In the genomic region with DNA sequence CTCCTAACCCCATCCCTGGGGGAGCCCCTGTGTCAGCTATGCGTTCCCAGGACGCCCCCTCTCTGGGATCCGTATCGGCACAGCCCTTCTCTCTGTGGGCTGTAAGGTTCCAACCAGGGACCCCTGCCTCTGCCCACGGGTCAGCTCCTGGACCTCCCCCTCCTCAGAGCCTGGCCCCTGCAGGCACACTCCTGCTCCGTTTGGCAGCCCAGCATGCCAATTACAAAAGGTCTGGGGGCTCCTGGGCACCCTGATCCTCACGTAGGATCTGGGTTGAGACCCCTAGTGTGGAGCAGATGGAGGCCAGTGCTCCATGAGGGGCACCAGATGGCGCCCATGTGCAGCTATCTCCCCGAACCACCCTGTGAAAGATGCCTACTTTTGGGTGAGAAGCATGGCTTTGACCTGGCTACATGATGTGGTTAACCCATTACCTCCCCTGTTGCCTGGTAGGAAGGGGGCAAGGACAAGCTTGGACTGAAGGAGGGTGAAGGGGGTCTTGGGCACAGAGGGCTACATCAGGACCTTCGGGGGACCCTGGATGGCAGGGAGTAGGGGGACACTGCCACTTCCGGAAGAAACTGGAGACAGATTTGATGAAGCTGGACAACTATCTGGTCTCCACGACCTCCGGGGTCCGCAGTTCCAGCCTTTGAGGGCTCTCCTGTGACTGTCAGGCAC, we compare ENCODE assay signal across 8 cellular contexts. TPM values are rescaled to one million over a fixed set of nuclear protein-coding genes. Genes with fewer than 3 reads are reported as not detected.
DNase-seq lines count a peak whose midpoint lies in the region; ATAC-seq and TF ChIP-seq lines count a peak whose summit lies in the region.

No MANE protein-coding gene starts in this region.

- TF ChIP-seq CTCF in DND-41 (IDR thresholded peaks at IDR 0.05; ENCODE audit: borderline replicate concordance, extremely low read depth, low read length, poor library complexity, severe bottlenecking) = peak; percentile 66
- TF ChIP-seq CTCF in tibial artery (IDR thresholded peaks at IDR 0.05) = no peak
- TF ChIP-seq CTCF in GM10248 (IDR thresholded peaks at IDR 0.05; ENCODE audit: control extremely low read depth, extremely low read depth, low read depth, missing control alignments) = no peak

- no peaks in the 10 kb centered on the region for H3K9me3 Mint-ChIP-seq in IgD-negative memory B cell
- no peaks in the 10 kb centered on the region for H3K9me3 Mint-ChIP-seq in activated CD8-positive, alpha-beta memory T cell treated with anti-CD3 and anti-CD28 coated beads, Interleukin-2, amount 10 ng/mL, durations not matched to agents 7 days and 5 days (ENCODE audit: low read depth)

- H3K4me3 ChIP-seq in DND-41 (ENCODE audit: low read depth in 1 of 2, low read length in 2 of 2) (no peak overlapping the region), right cardiac atrium (ENCODE audit: low read length) (no peak overlapping the region), tibial artery (peak overlapping the region; percentile 30 to 56)

- POLR2A ChIA-PET in GM10248 (lab: Yijun Ruan, JAX) = interaction anchor here (0.6 kb wide), 1 partner anchor 503 kb away, joined by 3 read pairs; no protein-coding TSS in a partner anchor

- H3K36me3 Mint-ChIP-seq in IgD-negative memory B cell = peaks cover 3% of the 10 kb centered on the region
- peaks cover 4% of the 10 kb centered on the region for H3K36me3 Mint-ChIP-seq in activated CD8-positive, alpha-beta memory T cell treated with anti-CD3 and anti-CD28 coated beads, Interleukin-2, amount 10 ng/mL, durations not matched to agents 7 days and 5 days

- H3K4me1 ChIP-seq in DND-41 (ENCODE audit: insufficient read depth, low read length) (no peaks in the 10 kb centered on the region), right cardiac atrium (ENCODE audit: control insufficient read depth, insufficient read depth, low read length) (peaks cover 10% of the 10 kb centered on the region), tibial artery (peaks cover 8 to 45% (median 33%) of the 10 kb centered on the region in 4 donors)

- H3K9me3 ChIP-seq in DND-41 (ENCODE audit: insufficient read depth, low read length, severe bottlenecking) (no peaks in the 10 kb centered on the region), right cardiac atrium (ENCODE audit: control insufficient read depth, low read length) (no peaks in the 10 kb centered on the region), tibial artery (no peaks in the 10 kb centered on the region)

- CTCF ChIA-PET in activated CD8-positive, alpha-beta memory T cell treated with anti-CD3 and anti-CD28 coated beads, Interleukin-2, amount 10 ng/mL, durations not matched to agents 7 days and 5 days (lab: Charles Lee) = interaction anchor here (0.5 to 3.0 kb wide), 46 partner anchors 9 to 452 kb away, joined by 3 to 44 read pairs (median 4); a partner anchor contains a TSS
- CTCF ChIA-PET in GM10248 (lab: Yijun Ruan, JAX) = interaction anchor here (0.6 to 4.4 kb wide), 47 partner anchors 10 to 403 kb away, joined by 3 to 40 read pairs (median 4); a partner anchor contains a TSS

- H3K79me2 ChIP-seq in DND-41 (ENCODE audit: insufficient read depth, low read length) = no peaks in the 10 kb centered on the region

- H4K20me1 ChIP-seq in DND-41 (ENCODE audit: insufficient read depth, low read length) = no peaks in the 10 kb centered on the region

- H3K4me3 Mint-ChIP-seq in IgD-negative memory B cell = peak overlapping the region in 2 of 4 donors; percentile 5 to 70
- H3K4me3 Mint-ChIP-seq in activated CD8-positive, alpha-beta memory T cell treated with anti-CD3 and anti-CD28 coated beads, Interleukin-2, amount 10 ng/mL, durations not matched to agents 7 days and 5 days = no peak overlapping the region

- DNase-seq in DND-41 (peak; percentile 40), right cardiac atrium (peak in 2 of 3 donors; percentile 62 to 70), tibial artery (no peak), NCI-H187 treated with DMSO at 0.1 percent for 48 hours (lab: John Stamatoyannopoulos, UW) (no peak), NCI-H526 treated with DMSO at 0.1 percent for 48 hours (lab: John Stamatoyannopoulos, UW) (no peak), GM10248 (ENCODE audit: extremely low spot score) (no peak)
- peak; percentile 56 for DNase-seq in activated CD8-positive, alpha-beta memory T cell treated with anti-CD3 and anti-CD28 coated beads, Interleukin-2, amount 10 ng/mL, durations not matched to agents 7 days and 5 days

- no peak overlapping the region for H3K27ac ChIP-seq in DND-41 (ENCODE audit: low read length)
- peak overlapping the region; percentile 57 for H3K27ac ChIP-seq in right cardiac atrium (ENCODE audit: low read length)
- H3K27ac ChIP-seq in tibial artery = peak overlapping the region; percentile 80 to 88

- peak overlapping the region in 2 of 3 donors; percentile 25 to 92 for H3K27ac Mint-ChIP-seq in IgD-negative memory B cell
- peak overlapping the region; percentile 77 for H3K27ac Mint-ChIP-seq in activated CD8-positive, alpha-beta memory T cell treated with anti-CD3 and anti-CD28 coated beads, Interleukin-2, amount 10 ng/mL, durations not matched to agents 7 days and 5 days

- ATAC-seq in DND-41 (ENCODE audit: insufficient read depth, low read depth) = peak; percentile 59
- no peak for ATAC-seq in activated CD8-positive, alpha-beta memory T cell treated with anti-CD3 and anti-CD28 coated beads, Interleukin-2, amount 10 ng/mL, durations not matched to agents 7 days and 5 days
- peak in 1 of 2 donors; percentile 1 for ATAC-seq in right cardiac atrium

- H3K27me3 ChIP-seq in DND-41 (ENCODE audit: insufficient read depth, low read length, poor library complexity) (no peaks in the 10 kb centered on the region), right cardiac atrium (ENCODE audit: control insufficient read depth, insufficient read depth) (no peaks in the 10 kb centered on the region), tibial artery (no peaks in the 10 kb centered on the region)

- WGBS in right cardiac atrium = 49% methylated on average over 14 of the region's 14 CpGs

- H3K4me1 Mint-ChIP-seq in IgD-negative memory B cell = peaks cover 9 to 16% (median 15%) of the 10 kb centered on the region in 3 donors
- peaks cover 18% of the 10 kb centered on the region for H3K4me1 Mint-ChIP-seq in activated CD8-positive, alpha-beta memory T cell treated with anti-CD3 and anti-CD28 coated beads, Interleukin-2, amount 10 ng/mL, durations not matched to agents 7 days and 5 days

- H3K9ac ChIP-seq in DND-41 (ENCODE audit: low read depth, low read length) = no peak overlapping the region

- no peak overlapping the region for H2AFZ ChIP-seq in DND-41 (ENCODE audit: low read depth, low read length)

- no peaks in the 10 kb centered on the region for H3K27me3 Mint-ChIP-seq in IgD-negative memory B cell
- H3K27me3 Mint-ChIP-seq in activated CD8-positive, alpha-beta memory T cell treated with anti-CD3 and anti-CD28 coated beads, Interleukin-2, amount 10 ng/mL, durations not matched to agents 7 days and 5 days = no peaks in the 10 kb centered on the region

- intact Hi-C loops in right cardiac atrium (cut with DNase I) (loop anchor here in 1 of 4 donors (5.0 kb wide), 1 partner anchor 170 kb away; no protein-coding TSS in a partner anchor), tibial artery (cut with DNase I; ENCODE audit: low total_unique reads) (no loop called here)

- H3K4me2 ChIP-seq in DND-41 (ENCODE audit: insufficient read depth, low read length) = no peak overlapping the region

- H3K36me3 ChIP-seq in DND-41 (ENCODE audit: insufficient read depth, low read length) = peaks cover 2% of the 10 kb centered on the region; the same call in 1 of the 2 replicates
- H3K36me3 ChIP-seq in tibial artery = peaks cover 0 to 21% (median 3%) of the 10 kb centered on the region in 3 donors

RNA-seq across cellular contexts. Expression of a gene that starts 9.0 kb away (rescaled TPM):
- polyA plus RNA-seq in IgD-negative memory B cell (0.16 TPM), right cardiac atrium (0.27 TPM)
- not detected for total RNA-seq in activated CD8-positive, alpha-beta memory T cell treated with anti-CD3 and anti-CD28 coated beads, Interleukin-2, amount 10 ng/mL, durations not matched to agents 7 days and 5 days
- total RNA-seq in right cardiac atrium = under 1 TPM; 0.26 to 0.53 (median 0.37) TPM

RNA-seq across cellular contexts. Expression of a gene that starts 43.5 kb away (rescaled TPM):
- not detected for polyA plus RNA-seq in IgD-negative memory B cell
- total RNA-seq in activated CD8-positive, alpha-beta memory T cell treated with anti-CD3 and anti-CD28 coated beads, Interleukin-2, amount 10 ng/mL, durations not matched to agents 7 days and 5 days = 1 to 10 TPM; 2.5 to 4.2 TPM
- total RNA-seq in right cardiac atrium = 1 to 10 TPM; 5.3 to 8.7 (median 7.4) TPM
- 11.5 TPM for polyA plus RNA-seq in right cardiac atrium

Comparison
In these comparisons a context has a peak if more than half of its experiments do, and no peak if none do; other contexts are left out.
1. DNase-seq: peak in DND-41 (single experiment), activated CD8-positive, alpha-beta memory T cell treated with anti-CD3 and anti-CD28 coated beads, Interleukin-2, amount 10 ng/mL, durations not matched to agents 7 days and 5 days (single experiment) and right cardiac atrium (2 of 3); none in tibial artery (0 of 2), NCI-H187 treated with DMSO at 0.1 percent for 48 hours (single experiment), NCI-H526 treated with DMSO at 0.1 percent for 48 hours (single experiment) and GM10248 (single experiment).
2. H3K4me3 ChIP-seq: peak in tibial artery (2 of 2); none in DND-41 (0 of 2) and right cardiac atrium (single experiment).